Comparison of ENCODE assay signal across 27 cellular contexts in genomic region chr9:135260776-135261175, GRCh38.
"Had no signal": no experiment of that assay in that cellular context is flagged by ENCODE, and none has a peak within 500 bp of the region (broad histone marks: within the 10 kb centered on the region; RNA-seq: fewer than 3 reads in every experiment).

No MANE protein-coding gene starts in this region.

- H3K27ac ChIP-seq: pancreas, prostate gland, skin epidermis, stomach, testis, thyroid gland, transverse colon, upper lobe of left lung, vagina had no signal

- DNase-seq: hypothalamus; kidney glomerular epithelial cell; left cardiac atrium; midbrain; mucosa of descending colon; naive thymus-derived CD4-positive, alpha-beta T cell; nucleus accumbens; retina; stimulated activated CD4-positive, alpha-beta T cell treated with anti-CD3 and anti-CD28 coated beads, Interleukin-12 subunit alpha, Interleukin-12 subunit beta, amount 100 ng/mL, for 4 hours; stimulated activated CD4-positive, alpha-beta T cell treated with anti-CD3 and anti-CD28 coated beads, Interleukin-15, amount 100 ng/mL, for 24 hours; stimulated activated CD4-positive, alpha-beta T cell treated with anti-CD3 and anti-CD28 coated beads, Interleukin-2, amount 100 ng/mL, for 24 hours; stimulated activated CD4-positive, alpha-beta T cell treated with anti-CD3 and anti-CD28 coated beads, Interleukin-4, amount 100 ng/mL, for 1 hour; stimulated activated naive B cell treated with anti-CD40 and anti-IgM and Interleukin-4, amounts not matched to agents 10 μg/mL and 1 μg/mL and 100 μg/mL, for 72 hours; stimulated activated naive CD8-positive, alpha-beta T cell treated with anti-CD3 and anti-CD28 coated beads, Interleukin-15, Interleukin-2, amounts not matched to agents 100 U/mL and 50 U/mL, for 24 hours; stomach; testis; thyroid gland; transverse colon; upper lobe of left lung had no signal

- H3K4me3 ChIP-seq: mucosa of descending colon, pancreas, prostate gland, skin epidermis, stomach, testis, thyroid gland, transverse colon, upper lobe of left lung, vagina had no signal

- H3K4me1 ChIP-seq: pancreas, prostate gland, stomach, testis, thyroid gland, transverse colon, upper lobe of left lung, vagina had no signal

- ATAC-seq: left cardiac atrium; left lobe of liver; mucosa of descending colon; naive thymus-derived CD4-positive, alpha-beta T cell; natural killer cell treated with Interleukin-12 subunit alpha and Interleukin-12 subunit beta and Interleukin-15 and Interleukin-18, amount 100 ng/mL, for 72 hours; pancreas; right cardiac atrium; sciatic nerve; stimulated activated naive B cell treated with anti-CD40 and anti-IgM and Interleukin-4, amounts not matched to agents 10 μg/mL and 1 μg/mL and 100 μg/mL, for 72 hours; stimulated activated naive CD8-positive, alpha-beta T cell treated with anti-CD3 and anti-CD28 coated beads, Interleukin-15, Interleukin-2, amounts not matched to agents 100 U/mL and 50 U/mL, for 24 hours had no signal

- H3K27me3 ChIP-seq: pancreas, testis, thyroid gland, upper lobe of left lung, vagina had no signal

- H3K9me3 ChIP-seq: mucosa of descending colon, pancreas, prostate gland, stomach, testis, thyroid gland, transverse colon, upper lobe of left lung, vagina had no signal

- H3K36me3 ChIP-seq: pancreas, prostate gland, stomach, thyroid gland, transverse colon, upper lobe of left lung, vagina had no signal
